10 cellular contexts compared by ENCODE assay signal in genomic region chr2:168160897-168161296, GRCh38.
DNase-seq lines count a peak whose midpoint lies in the region; ATAC-seq and TF ChIP-seq lines count a peak whose summit lies in the region.
"Had no signal": no experiment of that assay in that cellular context is flagged by ENCODE, and none has a peak within 500 bp of the region (broad histone marks: within the 10 kb centered on the region; RNA-seq: fewer than 3 reads in every experiment).

No MANE protein-coding gene starts in this region.

- no peak overlapping the region; the same call in 1 of the 2 replicates for H2AK5ac ChIP-seq in IMR-90 (ENCODE audit: low read depth, low read length)

- no peak overlapping the region for H2AK9ac ChIP-seq in IMR-90 (replicated peaks; ENCODE audit: low read depth, low read length, poor library complexity)

- ATAC-seq in IMR-90 (ENCODE audit: low read depth): no peak; the same call in 1 of the 2 replicates
- ATAC-seq: heart left ventricle; stimulated activated naive B cell treated with anti-CD40 and anti-IgM and Interleukin-4, amounts not matched to agents 10 μg/mL and 1 μg/mL and 100 μg/mL, for 72 hours had no signal

- peak overlapping the region; percentile 45; the same call in 1 of the 2 replicates for H4K91ac ChIP-seq in IMR-90 (ENCODE audit: insufficient read depth, low read depth, low read length)

- dilution Hi-C loops in IMR-90 (cut with HindIII; ENCODE audit: low sequenced_read_pairs, unreplicated experiment): no loop called here

- 0 out of 2 replicates have a peak overlapping the region, but pooled peaks have one; percentile 17 for H3K14ac ChIP-seq in IMR-90 (replicated peaks; ENCODE audit: low read depth, low read length)

- H3K4me2 ChIP-seq in IMR-90 (ENCODE audit: low read depth, low read length): no peak overlapping the region
- no peak overlapping the region for H3K4me2 ChIP-seq in parathyroid adenoma (ENCODE audit: low read length)

- peak overlapping the region; percentile 47 for H3K4ac ChIP-seq in IMR-90 (ENCODE audit: low read depth, low read length)

- POLR2A ChIA-PET in IMR-90 (lab: Charles Lee; ENCODE audit: unreplicated experiment): no interaction called here

- DNase-seq in NOMO-1 (lab: John Stamatoyannopoulos, UW; ENCODE audit: unreplicated experiment in 2 of 2) (peak; percentile 5 to 23), NOMO-1 treated with dmso at 0.1 percent for 144 hours (lab: John Stamatoyannopoulos, UW; ENCODE audit: unreplicated experiment) (no peak), IMR-90 (no peak), OCI-M2 (lab: John Stamatoyannopoulos, UW; ENCODE audit: unreplicated experiment) (no peak), NCI-H510A treated with DMSO at 0.1 percent for 48 hours (lab: John Stamatoyannopoulos, UW) (no peak)
- no peak for DNase-seq in activated CD8-positive, alpha-beta memory T cell treated with anti-CD3 and anti-CD28 coated beads, Interleukin-2, amount 50 U/mL, for 48 hours
- DNase-seq: heart left ventricle; stimulated activated naive B cell treated with anti-CD40 and anti-IgM and Interleukin-4, amounts not matched to agents 10 μg/mL and 1 μg/mL and 100 μg/mL, for 72 hours had no signal

- TF ChIP-seq RAD21 in IMR-90 (IDR thresholded peaks at IDR 0.05; ENCODE audit: low read length): peak; percentile 27; the same call in 1 of the 2 replicates

- peak overlapping the region; percentile 70; the same call in 1 of the 2 replicates for H2BK20ac ChIP-seq in IMR-90 (ENCODE audit: low read depth, low read length)

- no peaks in the 10 kb centered on the region for H3K9me3 ChIP-seq in IMR-90 (ENCODE audit: control insufficient read depth, insufficient read depth, low read length)
- H3K9me3 ChIP-seq in parathyroid adenoma (ENCODE audit: control insufficient read depth, low read length): no peaks in the 10 kb centered on the region
- H3K9me3 ChIP-seq: heart left ventricle had no signal

- peaks cover 18% of the 10 kb centered on the region for H3K9me1 ChIP-seq in IMR-90 (ENCODE audit: insufficient read depth, low read length)

- no peak overlapping the region for H3K4me3 ChIP-seq in IMR-90 (ENCODE audit: insufficient read depth, low read depth, low read length)
- H3K4me3 ChIP-seq in WI38 (ENCODE audit: low read depth, low read length): no peak overlapping the region
- H3K4me3 ChIP-seq in parathyroid adenoma (ENCODE audit: low read depth, low read length): no peak overlapping the region
- H3K4me3 ChIP-seq: heart left ventricle had no signal

- H3K27me3 ChIP-seq in IMR-90 (ENCODE audit: control insufficient read depth, insufficient read depth, low read length) (no peaks in the 10 kb centered on the region), parathyroid adenoma (ENCODE audit: control insufficient read depth, insufficient read depth, low read length) (no peaks in the 10 kb centered on the region)
- H3K27me3 ChIP-seq: heart left ventricle had no signal

- H3K79me2 ChIP-seq in parathyroid adenoma: no peaks in the 10 kb centered on the region

- H3K27ac ChIP-seq in IMR-90 (ENCODE audit: insufficient read depth, low read length): no peak overlapping the region
- no peak overlapping the region for H3K27ac ChIP-seq in parathyroid adenoma
- H3K27ac ChIP-seq: heart left ventricle had no signal

- in situ Hi-C loops in IMR-90 (cut with MboI; ENCODE audit: low sequenced_read_pairs): no loop called here

- H2BK15ac ChIP-seq in IMR-90 (ENCODE audit: low read depth, low read length): peak overlapping the region; percentile 83; the same call in 2 of the 3 replicates

- peaks cover 5% of the 10 kb centered on the region; the same call in 1 of the 2 replicates for H4K20me1 ChIP-seq in IMR-90 (ENCODE audit: insufficient read depth, low read length)

- H4K8ac ChIP-seq in IMR-90 (ENCODE audit: low read depth in 2 of 2, low read length in 2 of 2): peak overlapping the region in 1 of 2 experiments; percentile 35; a peak in 2 of 4 replicates

- no peak overlapping the region for H3K56ac ChIP-seq in IMR-90 (ENCODE audit: extremely low read depth, insufficient read depth, low read length)

- H3K4me1 ChIP-seq in IMR-90 (ENCODE audit: control insufficient read depth, insufficient read depth, low read length) (peaks cover 4% of the 10 kb centered on the region), parathyroid adenoma (no peaks in the 10 kb centered on the region)

- peaks cover 27 to 41% of the 10 kb centered on the region in 2 experiments for H3K79me1 ChIP-seq in IMR-90 (ENCODE audit: low read depth in 1 of 2, low read length in 2 of 2)

- no peak overlapping the region for H4K5ac ChIP-seq in IMR-90 (ENCODE audit: low read depth, low read length)

- no CpG with 5 or more reads among the region's 7 CpGs for WGBS in IMR-90 (ENCODE audit: extremely low coverage in 2 of 2, insufficient read length in 1 of 2), 2 experiments

- H2BK5ac ChIP-seq in IMR-90 (ENCODE audit: low read depth, low read length, poor library complexity, severe bottlenecking): no peak overlapping the region

- peaks cover 5% of the 10 kb centered on the region for H3K36me3 ChIP-seq in IMR-90 (ENCODE audit: control insufficient read depth, insufficient read depth, low read length)
- H3K36me3 ChIP-seq in parathyroid adenoma (ENCODE audit: control insufficient read depth, insufficient read depth, low read length): no peaks in the 10 kb centered on the region

- intact Hi-C loops in IMR-90 (cut with micrococcal nuclease): no loop called here

- no TSS peak for BruUV-seq in IMR-90 (replicated peaks; lab: Mats Ljungman, UMichigan)

- CTCF ChIA-PET in IMR-90 (lab: Yijun Ruan, JAX): interaction anchor here (0.6 to 1.1 kb wide), 2 partner anchors 9 to 732 kb away, joined by 3 to 5 read pairs; no protein-coding TSS in a partner anchor

- H2AFZ ChIP-seq in IMR-90 (replicated peaks; ENCODE audit: low read length, poor library complexity) (no peak overlapping the region), parathyroid adenoma (no peak overlapping the region)

- no peak overlapping the region for H3K23ac ChIP-seq in IMR-90 (ENCODE audit: low read depth, low read length)

- H3K18ac ChIP-seq in IMR-90 (ENCODE audit: low read depth, low read length): no peak overlapping the region

- no peak for TF ChIP-seq POLR2A in IMR-90 (IDR thresholded peaks at IDR 0.05; ENCODE audit: low read depth, low read length)

- H3K9ac ChIP-seq in IMR-90 (ENCODE audit: low read depth, low read length) (no peak overlapping the region), parathyroid adenoma (no peak overlapping the region)

- H2BK120ac ChIP-seq in IMR-90 (ENCODE audit: low read depth, low read length): peak overlapping the region; percentile 71

- TF ChIP-seq CTCF in IMR-90 (conservative IDR thresholded peaks at IDR 0.05; ENCODE audit: low read depth, low read length) (0 out of 2 replicates have a peak, but pooled peaks have one; percentile 5), WI38 (IDR thresholded peaks at IDR 0.05; ENCODE audit: low read depth, low read length) (peak; percentile 13; the same call in 1 of the 2 replicates), parathyroid adenoma (IDR thresholded peaks at IDR 0.05) (peak; percentile 24)

TF ChIP-seq in IMR-90, 13 proteins besides CTCF, POLR2A, EP300 and RAD21:
- TF ChIP-seq ELK1 (IDR thresholded peaks at IDR 0.05; ENCODE audit: borderline replicate concordance, low read depth, low read length) (no peak), BHLHE40 (IDR thresholded peaks at IDR 0.05; ENCODE audit: low read depth, low read length) (no peak), FOS (IDR thresholded peaks at IDR 0.05; ENCODE audit: low read depth, low read length) (no peak), MXI1 (IDR thresholded peaks at IDR 0.05; ENCODE audit: borderline replicate concordance, low read depth, low read length) (no peak), CEBPB (IDR thresholded peaks at IDR 0.05; ENCODE audit: low read depth, low read length) (no peak), USF2 (IDR thresholded peaks at IDR 0.05; ENCODE audit: low read depth, low read length) (no peak), RCOR1 (IDR thresholded peaks at IDR 0.05; ENCODE audit: insufficient replicate concordance, low read length) (no peak), CHD1 (IDR thresholded peaks at IDR 0.05; ENCODE audit: low read depth, low read length) (no peak), RFX5 (IDR thresholded peaks at IDR 0.05; ENCODE audit: low read depth, low read length) (no peak), MAZ (IDR thresholded peaks at IDR 0.05; ENCODE audit: borderline replicate concordance, low read depth, low read length) (no peak)

Comparison
In these comparisons a context has a peak if more than half of its experiments do, and no peak if none do; other contexts are left out.
1. DNase-seq: peak in NOMO-1 (2 of 2); none in NOMO-1 treated with dmso at 0.1 percent for 144 hours (single experiment), IMR-90 (single experiment), OCI-M2 (single experiment), activated CD8-positive, alpha-beta memory T cell treated with anti-CD3 and anti-CD28 coated beads, Interleukin-2, amount 50 U/mL, for 48 hours (single experiment) and NCI-H510A treated with DMSO at 0.1 percent for 48 hours (single experiment).
2. Peak in every context shown above with its lines, with median percentiles within 50 percentile points of each other: CTCF ChIP-seq.